In the genomic region with DNA sequence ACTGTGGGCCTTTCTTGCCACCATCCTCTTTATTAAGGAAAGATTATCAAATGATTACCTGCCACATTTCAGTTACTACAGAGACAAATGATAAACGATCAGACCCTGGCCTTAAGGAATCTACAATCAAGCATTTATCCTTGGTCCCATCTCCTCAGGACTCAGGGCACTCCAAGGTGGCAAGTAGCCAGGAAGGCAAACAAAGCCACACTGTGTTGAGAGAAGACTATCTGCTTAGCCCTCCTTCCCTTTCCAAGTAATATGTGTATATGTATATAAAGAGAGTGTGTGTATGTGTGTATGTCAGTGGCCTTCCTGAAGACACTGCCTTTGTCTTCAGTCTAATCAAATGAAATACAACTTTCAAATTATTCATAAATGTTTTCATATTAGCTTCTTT, we compare ENCODE assay signal across 17 cellular contexts.
DNase-seq lines count a peak whose midpoint lies in the region; ATAC-seq and TF ChIP-seq lines count a peak whose summit lies in the region.
"Had no signal": no experiment of that assay in that cellular context is flagged by ENCODE, and none has a peak within 500 bp of the region (broad histone marks: within the 10 kb centered on the region; RNA-seq: fewer than 3 reads in every experiment).

No MANE protein-coding gene starts in this region.

- TF ChIP-seq EP300 in upper lobe of left lung (IDR thresholded peaks at IDR 0.05): no peak

- CTCF ChIA-PET in activated CD4-positive, alpha-beta memory T cell treated with anti-CD3 and anti-CD28 coated beads, Interleukin-2, amount 10 ng/mL, durations not matched to agents 7 days and 5 days (lab: Charles Lee): no interaction called here

- peak overlapping the region; percentile 55 for H3K27ac Mint-ChIP-seq in neural crest cell (ENCODE audit: unreplicated experiment)
- no peak overlapping the region for H3K27ac Mint-ChIP-seq in activated CD4-positive, alpha-beta memory T cell treated with anti-CD3 and anti-CD28 coated beads, Interleukin-2, amount 10 ng/mL, durations not matched to agents 7 days and 5 days
- H3K27ac Mint-ChIP-seq: CD8-positive, alpha-beta memory T cell had no signal

- no peaks in the 10 kb centered on the region for H3K9me3 Mint-ChIP-seq in neural crest cell
- H3K9me3 Mint-ChIP-seq in activated CD4-positive, alpha-beta memory T cell treated with anti-CD3 and anti-CD28 coated beads, Interleukin-2, amount 10 ng/mL, durations not matched to agents 7 days and 5 days: no peaks in the 10 kb centered on the region

- H3K4me3 ChIP-seq in upper lobe of left lung: no peak overlapping the region
- H3K4me3 ChIP-seq: BLaER1 had no signal

- no peak for TF ChIP-seq CTCF in neural crest cell (conservative IDR thresholded peaks at IDR 0.05)
- no peak for TF ChIP-seq CTCF in upper lobe of left lung (IDR thresholded peaks at IDR 0.05)

- no peaks in the 10 kb centered on the region for H3K27me3 ChIP-seq in upper lobe of left lung
- H3K27me3 ChIP-seq: BLaER1 had no signal

- peak; percentile 9 for DNase-seq in DMS 273 (lab: John Stamatoyannopoulos, UW; ENCODE audit: unreplicated experiment)
- no peak for DNase-seq in DMS 273 treated with DMSO at 0.1 percent for 48 hours (lab: John Stamatoyannopoulos, UW)
- peak; percentile 78 for DNase-seq in HT-29 (ENCODE audit: low spot score)
- peak; percentile 32 for DNase-seq in RPMI7951 (ENCODE audit: low read depth)
- no peak for DNase-seq in neural crest cell (ENCODE audit: low read depth, low spot score)
- no peak for DNase-seq in activated CD4-positive, alpha-beta memory T cell treated with anti-CD3 and anti-CD28 coated beads, Interleukin-2, amount 10 ng/mL, durations not matched to agents 7 days and 5 days
- DNase-seq in SIG-M5 treated with dmso at 0.1 percent for 504 hours (lab: John Stamatoyannopoulos, UW; ENCODE audit: unreplicated experiment): no peak
- DNase-seq in upper lobe of left lung: no peak
- DNase-seq: CD8-positive, alpha-beta memory T cell; H7; MV-4-11; NCI-H1436 treated with DMSO at 0.1 percent for 48 hours; NCI-H2171 treated with DMSO at 0.1 percent for 48 hours; NCI-H526 had no signal

- no peaks in the 10 kb centered on the region for H3K27me3 Mint-ChIP-seq in neural crest cell (ENCODE audit: low read depth)
- H3K27me3 Mint-ChIP-seq in activated CD4-positive, alpha-beta memory T cell treated with anti-CD3 and anti-CD28 coated beads, Interleukin-2, amount 10 ng/mL, durations not matched to agents 7 days and 5 days: no peaks in the 10 kb centered on the region
- H3K27me3 Mint-ChIP-seq: CD8-positive, alpha-beta memory T cell had no signal

- POLR2A ChIA-PET in activated CD4-positive, alpha-beta memory T cell treated with anti-CD3 and anti-CD28 coated beads, Interleukin-2, amount 10 ng/mL, durations not matched to agents 7 days and 5 days (lab: Charles Lee): no interaction called here

- no peaks in the 10 kb centered on the region for H3K36me3 ChIP-seq in upper lobe of left lung
- H3K36me3 ChIP-seq: BLaER1 had no signal

- H3K36me3 Mint-ChIP-seq in neural crest cell (ENCODE audit: low read depth): no peaks in the 10 kb centered on the region
- H3K36me3 Mint-ChIP-seq in activated CD4-positive, alpha-beta memory T cell treated with anti-CD3 and anti-CD28 coated beads, Interleukin-2, amount 10 ng/mL, durations not matched to agents 7 days and 5 days (ENCODE audit: low read depth): no peaks in the 10 kb centered on the region
- H3K36me3 Mint-ChIP-seq: CD8-positive, alpha-beta memory T cell had no signal

- H3K4me1 ChIP-seq in upper lobe of left lung: no peaks in the 10 kb centered on the region
- H3K4me1 ChIP-seq: BLaER1 had no signal

- no peak overlapping the region for H3K27ac ChIP-seq in upper lobe of left lung
- H3K27ac ChIP-seq: 22Rv1, BLaER1 had no signal

- no peak for TF ChIP-seq POLR2A in upper lobe of left lung (IDR thresholded peaks at IDR 0.05)

- 50 to 56% methylated on average over 1 of the region's 1 CpG for WGBS in upper lobe of left lung, 2 donors

- H3K4me3 Mint-ChIP-seq in neural crest cell: no peak overlapping the region
- H3K4me3 Mint-ChIP-seq in activated CD4-positive, alpha-beta memory T cell treated with anti-CD3 and anti-CD28 coated beads, Interleukin-2, amount 10 ng/mL, durations not matched to agents 7 days and 5 days: no peak overlapping the region
- H3K4me3 Mint-ChIP-seq: CD8-positive, alpha-beta memory T cell had no signal

- no peaks in the 10 kb centered on the region for H3K9me3 ChIP-seq in upper lobe of left lung
- H3K9me3 ChIP-seq: BLaER1 had no signal

- H3K4me1 Mint-ChIP-seq in neural crest cell: peaks cover 13% of the 10 kb centered on the region
- H3K4me1 Mint-ChIP-seq in activated CD4-positive, alpha-beta memory T cell treated with anti-CD3 and anti-CD28 coated beads, Interleukin-2, amount 10 ng/mL, durations not matched to agents 7 days and 5 days: no peaks in the 10 kb centered on the region
- H3K4me1 Mint-ChIP-seq: CD8-positive, alpha-beta memory T cell had no signal

- ATAC-seq in upper lobe of left lung (ENCODE audit: low FRiP score in 2 of 2): no peak
- ATAC-seq: Right ventricle myocardium inferior had no signal

Comparison
In these comparisons a context has a peak if more than half of its experiments do, and no peak if none do; other contexts are left out.
1. DNase-seq: peak in DMS 273 (single experiment), HT-29 (single experiment) and RPMI7951 (single experiment); none in DMS 273 treated with DMSO at 0.1 percent for 48 hours (single experiment), neural crest cell (single experiment), activated CD4-positive, alpha-beta memory T cell treated with anti-CD3 and anti-CD28 coated beads, Interleukin-2, amount 10 ng/mL, durations not matched to agents 7 days and 5 days (single experiment), SIG-M5 treated with dmso at 0.1 percent for 504 hours (single experiment) and upper lobe of left lung (0 of 2).